1 cellular context compared by ENCODE assay signal in genomic region chr19:2546128-2547032, GRCh38.
TF ChIP-seq lines count a peak whose summit lies in the region.

No MANE protein-coding gene starts in this region.

TF ChIP-seq in K562, 482 proteins besides CTCF, POLR2A, EP300 and RAD21 (continued from another document and continues in another):
- TF ChIP-seq MLLT1 (IDR thresholded peaks at IDR 0.05) (no peak), ZNF239 (CRISPR knock-in tag; IDR thresholded peaks at IDR 0.05) (no peak), ATF1 (CRISPR knock-in tag; IDR thresholded peaks at IDR 0.05) (no peak), ATF1 (tag; IDR thresholded peaks at IDR 0.05) (peak; percentile 43; the same call in 1 of the 2 replicates), ZBTB33 (CRISPR knock-in tag; IDR thresholded peaks at IDR 0.05) (0 out of 2 replicates have a peak, but pooled peaks have one; percentile 9), MCM5 (IDR thresholded peaks at IDR 0.05; ENCODE audit: low read depth) (no peak), XRCC3 (IDR thresholded peaks at IDR 0.05) (no peak), ZBED1 (IDR thresholded peaks at IDR 0.05) (no peak), FOXM1 (IDR thresholded peaks at IDR 0.05; ENCODE audit: low read depth) (no peak), FOXM1 (CRISPR knock-in tag; IDR thresholded peaks at IDR 0.05; ENCODE audit: low read depth) (no peak), E2F6 (IDR thresholded peaks at IDR 0.05; ENCODE audit: borderline replicate concordance in 1 of 2, extremely low read depth in 1 of 2, insufficient read depth in 1 of 2, insufficient read length in 1 of 2, low read depth in 1 of 2, low read length in 1 of 2, poor library complexity in 1 of 2, severe bottlenecking in 1 of 2) (peak in 1 of 2 experiments; percentile 8), ZNF398 (CRISPR knock-in tag; IDR thresholded peaks at IDR 0.05) (no peak), RBM25 (IDR thresholded peaks at IDR 0.05; ENCODE audit: low read depth, low read length, severe bottlenecking) (no peak), ID3 (CRISPR knock-in tag; IDR thresholded peaks at IDR 0.05) (no peak), ID3 (tag; IDR thresholded peaks at IDR 0.05) (no peak), LCOR (CRISPR knock-in tag; IDR thresholded peaks at IDR 0.05) (no peak), CSDE1 (IDR thresholded peaks at IDR 0.05) (no peak), ZNF445 (CRISPR knock-in tag; IDR thresholded peaks at IDR 0.05; ENCODE audit: low read depth) (no peak), SMARCA4 (IDR thresholded peaks at IDR 0.05) (no peak), ZFPM2 (CRISPR knock-in tag; IDR thresholded peaks at IDR 0.05) (no peak), BMI1 (IDR thresholded peaks at IDR 0.05; ENCODE audit: low read length) (no peak), NR2C2 (CRISPR knock-in tag; IDR thresholded peaks at IDR 0.05) (no peak), NR2C2 (tag; IDR thresholded peaks at IDR 0.05) (peak; percentile 62; the same call in 1 of the 2 replicates), ZBTB11 (CRISPR knock-in tag; IDR thresholded peaks at IDR 0.05) (peak in 1 of 3 experiments; percentile 19; a peak in 1 of 6 replicates), TAF15 (IDR thresholded peaks at IDR 0.05; ENCODE audit: low read depth, low read length) (no peak), ZNF407 (IDR thresholded peaks at IDR 0.05; ENCODE audit: low read depth) (no peak), HNRNPUL1 (IDR thresholded peaks at IDR 0.05; ENCODE audit: low read length) (no peak), FOXJ2 (tag; IDR thresholded peaks at IDR 0.05) (0 out of 2 replicates have a peak, but pooled peaks have one; percentile 25), EGR1 (conservative IDR thresholded peaks at IDR 0.05) (peak; percentile 39; the same call in 1 of the 2 replicates), ZFX (CRISPR knock-in tag; IDR thresholded peaks at IDR 0.05) (peak; percentile 36), MAX (CRISPR knock-in tag; IDR thresholded peaks at IDR 0.05) (peak; percentile 73; the same call in 1 of the 2 replicates), CREM (IDR thresholded peaks at IDR 0.05; ENCODE audit: low read depth) (peak; percentile 28; the same call in 1 of the 2 replicates), SMAD3 (CRISPR knock-in tag; conservative IDR thresholded peaks at IDR 0.05) (no peak), ZNF764 (CRISPR knock-in tag; IDR thresholded peaks at IDR 0.05; ENCODE audit: low read depth) (no peak), VEZF1 (CRISPR knock-in tag; IDR thresholded peaks at IDR 0.05) (peak; percentile 63)
